13 cellular contexts compared by ENCODE assay signal in genomic region chr17:49634487-49634865, GRCh38. TPM values are rescaled to one million over a fixed set of nuclear protein-coding genes. Genes with fewer than 3 reads are reported as not detected.
DNase-seq lines count a peak whose midpoint lies in the region; ATAC-seq and TF ChIP-seq lines count a peak whose summit lies in the region.
"Had no signal": no experiment of that assay in that cellular context is flagged by ENCODE, and none has a peak within 500 bp of the region (broad histone marks: within the 10 kb centered on the region; RNA-seq: fewer than 3 reads in every experiment).

No MANE protein-coding gene starts in this region.

- H3K9me3 Mint-ChIP-seq in GM23338: no peaks in the 10 kb centered on the region; the same call in 2 of the 3 replicates
- H3K9me3 Mint-ChIP-seq in chondrocyte (ENCODE audit: low read depth): no peaks in the 10 kb centered on the region
- H3K9me3 Mint-ChIP-seq: activated CD4-positive, alpha-beta memory T cell treated with anti-CD3 and anti-CD28 coated beads, Interleukin-2, amount 10 ng/mL, durations not matched to agents 7 days and 5 days had no signal

- H3K27ac Mint-ChIP-seq in GM23338 (peak overlapping the region; percentile 2; the same call in 1 of the 2 replicates), chondrocyte (ENCODE audit: unreplicated experiment) (peak overlapping the region; percentile 72)
- H3K27ac Mint-ChIP-seq: activated CD4-positive, alpha-beta memory T cell treated with anti-CD3 and anti-CD28 coated beads, Interleukin-2, amount 10 ng/mL, durations not matched to agents 7 days and 5 days had no signal

- H3K27me3 ChIP-seq in GM23338 (ENCODE audit: insufficient read depth): no peaks in the 10 kb centered on the region
- no peaks in the 10 kb centered on the region for H3K27me3 ChIP-seq in hepatocyte
- H3K27me3 ChIP-seq in skeletal muscle tissue (ENCODE audit: control insufficient read depth in 3 of 3, insufficient read depth in 3 of 3, low read length in 3 of 3): no peaks in the 10 kb centered on the region

- peaks cover 15% of the 10 kb centered on the region; the same call in 2 of the 3 replicates for H3K36me3 Mint-ChIP-seq in GM23338 (ENCODE audit: low read depth)
- H3K36me3 Mint-ChIP-seq in chondrocyte (ENCODE audit: low read depth): no peaks in the 10 kb centered on the region

- TF ChIP-seq CTCF in GM23338 (conservative IDR thresholded peaks at IDR 0.05; ENCODE audit: low read depth in 2 of 2) (no peak), chondrocyte (IDR thresholded peaks at IDR 0.05) (no peak), hepatocyte (IDR thresholded peaks at IDR 0.05; ENCODE audit: poor library complexity) (no peak)

- H3K4me3 Mint-ChIP-seq in GM23338 (no peak overlapping the region), chondrocyte (ENCODE audit: unreplicated experiment) (no peak overlapping the region)
- H3K4me3 Mint-ChIP-seq: activated CD4-positive, alpha-beta memory T cell treated with anti-CD3 and anti-CD28 coated beads, Interleukin-2, amount 10 ng/mL, durations not matched to agents 7 days and 5 days had no signal

- peaks cover 4% of the 10 kb centered on the region for H3K27me3 Mint-ChIP-seq in GM23338 (ENCODE audit: insufficient read depth, low read depth, poor library complexity)
- H3K27me3 Mint-ChIP-seq in chondrocyte (ENCODE audit: low read depth): no peaks in the 10 kb centered on the region
- H3K27me3 Mint-ChIP-seq: activated CD4-positive, alpha-beta memory T cell treated with anti-CD3 and anti-CD28 coated beads, Interleukin-2, amount 10 ng/mL, durations not matched to agents 7 days and 5 days had no signal

- H2AFZ ChIP-seq in GM23338 (no peak overlapping the region), hepatocyte (no peak overlapping the region)

- H3K9me3 ChIP-seq in hepatocyte (ENCODE audit: low read depth) (no peaks in the 10 kb centered on the region), skeletal muscle tissue (ENCODE audit: control insufficient read depth in 3 of 3, low read length in 3 of 3) (no peaks in the 10 kb centered on the region)

- H3K4me3 ChIP-seq in GM23338 (no peak overlapping the region), hepatocyte (no peak overlapping the region), skeletal muscle tissue (ENCODE audit: low read length in 3 of 3) (peak overlapping the region in 1 of 3 donors; percentile 9)

- 93% methylated on average over 1 of the region's 1 CpG for WGBS in hepatocyte (ENCODE audit: low lambda C conversion rate, missing lambda C conversion rate)

- H3K79me2 ChIP-seq in GM23338 (replicated peaks; ENCODE audit: insufficient read depth) (peaks cover 32% of the 10 kb centered on the region; the same call in 1 of the 2 replicates), hepatocyte (peaks cover 97% of the 10 kb centered on the region)

- DNase-seq in GM23338 (ENCODE audit: low spot score) (no peak), chondrocyte (ENCODE audit: low spot score) (no peak), hepatocyte (ENCODE audit: low spot score) (no peak), T-helper 1 cell (no peak), activated T-cell treated with anti-CD3 and anti-CD28 coated beads for 4 hours (no peak)
- DNase-seq: activated CD4-positive, alpha-beta memory T cell treated with anti-CD3 and anti-CD28 coated beads, Interleukin-2, amount 10 ng/mL, durations not matched to agents 7 days and 5 days; glutamatergic neuron; left colon; NCI-H2107; substantia nigra had no signal

- H3F3A ChIP-seq in GM23338 (replicated peaks; ENCODE audit: low read depth): no peaks in the 10 kb centered on the region

- H3K27ac ChIP-seq in GM23338 (ENCODE audit: low read depth): no peak overlapping the region
- peak overlapping the region; percentile 44 for H3K27ac ChIP-seq in hepatocyte
- peak overlapping the region; percentile 74 for H3K27ac ChIP-seq in skeletal muscle tissue (ENCODE audit: low read depth, low read length)

- H3K4me1 ChIP-seq in GM23338 (ENCODE audit: insufficient read depth): peaks cover 10% of the 10 kb centered on the region; the same call in 1 of the 2 replicates
- H3K4me1 ChIP-seq in hepatocyte (ENCODE audit: insufficient read depth): peaks cover 29% of the 10 kb centered on the region
- peaks cover 30 to 43% (median 34%) of the 10 kb centered on the region in 3 donors for H3K4me1 ChIP-seq in skeletal muscle tissue (ENCODE audit: control insufficient read depth in 3 of 3, insufficient read depth in 3 of 3, low read length in 3 of 3)

- H3K9ac ChIP-seq in skeletal muscle tissue (ENCODE audit: low read depth in 1 of 3, low read length in 3 of 3): peak overlapping the region; percentile 1 to 47 (median 18)

- H3K9me2 ChIP-seq in GM23338 (ENCODE audit: insufficient read depth) (no peaks in the 10 kb centered on the region), hepatocyte (replicated peaks; ENCODE audit: insufficient read depth) (no peaks in the 10 kb centered on the region)

- ATAC-seq in GM23338: no peak
- ATAC-seq in GM19023 (IDR thresholded peaks at IDR 0.05; ENCODE audit: unreplicated experiment): no peak
- ATAC-seq in GM18519 (IDR thresholded peaks at IDR 0.05; ENCODE audit: low FRiP score, unreplicated experiment): no peak
- ATAC-seq: left colon had no signal

- H3K4me1 Mint-ChIP-seq in GM23338 (peaks cover 27% of the 10 kb centered on the region), chondrocyte (ENCODE audit: low read depth) (peaks cover 86% of the 10 kb centered on the region)

- H4K20me1 ChIP-seq in GM23338 (replicated peaks; ENCODE audit: insufficient read depth) (no peaks in the 10 kb centered on the region), hepatocyte (ENCODE audit: insufficient read depth, poor library complexity, severe bottlenecking) (peaks cover 20% of the 10 kb centered on the region)

- no peak overlapping the region for H3K4me2 ChIP-seq in GM23338
- H3K4me2 ChIP-seq in hepatocyte: peak overlapping the region; percentile 59

- H3K36me3 ChIP-seq in GM23338 (ENCODE audit: insufficient read depth): no peaks in the 10 kb centered on the region
- H3K36me3 ChIP-seq in hepatocyte (replicated peaks; ENCODE audit: insufficient read depth, low read depth): no peaks in the 10 kb centered on the region
- H3K36me3 ChIP-seq in skeletal muscle tissue (ENCODE audit: control insufficient read depth in 3 of 3, insufficient read depth in 3 of 3, low read length in 3 of 3): no peaks in the 10 kb centered on the region

TF ChIP-seq in GM23338, 12 proteins besides CTCF, POLR2A, EP300 and RAD21 (continues in another document):
- TF ChIP-seq ZNF331 (CRISPR knock-in tag; IDR thresholded peaks at IDR 0.05; ENCODE audit: low read depth) (no peak), REST (IDR thresholded peaks at IDR 0.05; ENCODE audit: unreplicated experiment) (no peak)

RNA-seq across cellular contexts. Expression of gene SPOP, which starts 43.4 kb away (rescaled TPM):
- 13.9 and 29.4 TPM in 2 replicates for total RNA-seq in GM23338 (2014; rRNA removed; shearing (Covaris generic))
- 17.9 and 18.6 TPM in 2 replicates for polyA plus RNA-seq in GM23338 (2016; fragmentation: Nextera tagmentation; extraction: Ambion mirVana)
- 62.9 to 69.6 TPM (median 63.8 TPM) in 3 replicates for total RNA-seq in chondrocyte
- 46.5 and 51.2 TPM in 2 replicates for total RNA-seq in hepatocyte
- 65.7 and 77.3 TPM in 2 replicates for polyA plus RNA-seq in hepatocyte
- total RNA-seq in skeletal muscle tissue: 61.6 TPM

RNA-seq across cellular contexts. Expression of gene NXPH3, which starts 58.8 kb away (rescaled TPM):
- total RNA-seq in GM23338 (2014; rRNA removed; shearing (Covaris generic)): 2.7 and 4.7 TPM in 2 replicates
- polyA plus RNA-seq in GM23338 (2016; fragmentation: Nextera tagmentation; extraction: Ambion mirVana) (0.23 and 0.30 TPM in 2 replicates), hepatocyte (0.21 and 0.77 TPM in 2 replicates)
- total RNA-seq in chondrocyte (4.2 to 4.7 TPM (median 4.5 TPM) in 3 replicates), hepatocyte (0.40 and 1.2 TPM in 2 replicates), skeletal muscle tissue (0.52 TPM)
- total RNA-seq: activated CD4-positive, alpha-beta memory T cell treated with anti-CD3 and anti-CD28 coated beads, Interleukin-2, amount 10 ng/mL, durations not matched to agents 7 days and 5 days had no signal
